Comparison of ENCODE assay signal across 21 cellular contexts in genomic region chr13:71034018-71034417, GRCh38.
"Had no signal": no experiment of that assay in that cellular context is flagged by ENCODE, and none has a peak within 500 bp of the region (broad histone marks: within the 10 kb centered on the region; RNA-seq: fewer than 3 reads in every experiment).

No MANE protein-coding gene starts in this region.

- DNase-seq: colonic mucosa; cortex of kidney; effector CD8-positive, alpha-beta T cell; effector memory CD8-positive, alpha-beta T cell; endodermal cell; erythroblast; esophagus squamous epithelium; foreskin fibroblast; foreskin melanocyte; gastrocnemius medialis; glutamatergic neuron; head of caudate nucleus; heart right ventricle; hippocampal formation; kidney glomerular epithelial cell; left colon; left ventricle myocardium inferior; lower lobe of right lung; mesendoderm; midbrain had no signal

- H3K4me3 ChIP-seq: colonic mucosa, esophagus squamous epithelium, gastrocnemius medialis, heart right ventricle, left ventricle myocardium inferior, lower lobe of right lung had no signal

- H3K9me3 ChIP-seq: colonic mucosa, gastrocnemius medialis had no signal

- H3K36me3 ChIP-seq: colonic mucosa, esophagus squamous epithelium, gastrocnemius medialis, heart right ventricle, left ventricle myocardium inferior, lower lobe of right lung had no signal

- H3K27ac ChIP-seq: colonic mucosa, epithelial cell of prostate, esophagus squamous epithelium, gastrocnemius medialis, heart right ventricle, left ventricle myocardium inferior, lower lobe of right lung had no signal

- H3K4me1 ChIP-seq: colonic mucosa, esophagus squamous epithelium, gastrocnemius medialis, heart right ventricle, left ventricle myocardium inferior, lower lobe of right lung had no signal

- H3K27me3 ChIP-seq: colonic mucosa, esophagus squamous epithelium, gastrocnemius medialis, heart right ventricle had no signal
